14 cellular contexts compared by ENCODE assay signal in genomic region chr13:46507978-46508377, GRCh38.
"Had no signal": no experiment of that assay in that cellular context is flagged by ENCODE, and none has a peak within 500 bp of the region (broad histone marks: within the 10 kb centered on the region; RNA-seq: fewer than 3 reads in every experiment).

No MANE protein-coding gene starts in this region.

- DNase-seq: activated CD4-positive, alpha-beta T cell treated with anti-CD3 and anti-CD28 coated beads for 48 hours; activated CD8-positive, alpha-beta memory T cell treated with anti-CD3 and anti-CD28 coated beads, Interleukin-2, amount 50 U/mL, for 48 hours; activated CD8-positive, alpha-beta T cell treated with anti-CD3 and anti-CD28 coated beads, Interleukin-2, amount 10 ng/mL, durations not matched to agents 7 days and 5 days; activated naive CD8-positive, alpha-beta T cell treated with anti-CD3 and anti-CD28 coated beads, Interleukin-2, amount 10 ng/mL, durations not matched to agents 7 days and 5 days; esophagus squamous epithelium; foreskin melanocyte; left ventricle myocardium superior; mesendoderm; right lobe of liver; stimulated activated CD4-positive, alpha-beta T cell treated with anti-CD3 and anti-CD28 coated beads, Interleukin-2, amount 100 ng/mL, for 24 hours; stimulated activated naive B cell treated with anti-CD40 and anti-IgM and Interleukin-4, amounts not matched to agents 10 μg/mL and 1 μg/mL and 100 μg/mL, for 72 hours had no signal

- H3K4me1 ChIP-seq: ascending aorta, esophagus squamous epithelium, prostate gland, right lobe of liver had no signal

- ATAC-seq: activated CD8-positive, alpha-beta T cell treated with anti-CD3 and anti-CD28 coated beads, Interleukin-2, amount 10 ng/mL, durations not matched to agents 7 days and 5 days; left ventricle myocardium superior; right lobe of liver; stimulated activated naive B cell treated with anti-CD40 and anti-IgM and Interleukin-4, amounts not matched to agents 10 μg/mL and 1 μg/mL and 100 μg/mL, for 72 hours; WTC11 had no signal

- H3K36me3 ChIP-seq: ascending aorta, esophagus squamous epithelium, prostate gland, right lobe of liver had no signal

- H3K27me3 ChIP-seq: ascending aorta, esophagus squamous epithelium, right lobe of liver had no signal

- H3K4me3 ChIP-seq: ascending aorta, esophagus squamous epithelium, prostate gland, right lobe of liver had no signal

- H3K27ac ChIP-seq: ascending aorta, esophagus squamous epithelium, prostate gland, right lobe of liver had no signal

- H3K9me3 ChIP-seq: ascending aorta, esophagus squamous epithelium, prostate gland, right lobe of liver had no signal
